Comparison of ENCODE assay signal across 10 cellular contexts in genomic region chr20:41366546-41367392, GRCh38. TPM values are rescaled to one million over a fixed set of nuclear protein-coding genes. Genes with fewer than 3 reads are reported as not detected.
DNase-seq lines count a peak whose midpoint lies in the region; ATAC-seq and TF ChIP-seq lines count a peak whose summit lies in the region.
"Had no signal": no experiment of that assay in that cellular context is flagged by ENCODE, and none has a peak within 500 bp of the region (broad histone marks: within the 10 kb centered on the region; RNA-seq: fewer than 3 reads in every experiment).

Gene EMILIN3 (minus strand): TSS chr20:41366818. CDS start chr20:41366634, 184 bp downstream.

- H3K27me3 ChIP-seq in NT2/D1 (ENCODE audit: insufficient read depth, insufficient read length) (peaks cover 52% of the 10 kb centered on the region), heart right ventricle (peaks cover 0 to 47% (median 27%) of the 10 kb centered on the region in 7 donors)

- H3K9me3 ChIP-seq in NT2/D1 (ENCODE audit: insufficient read depth, low read length), result peaks cover 16% of the 10 kb centered on the region; the same call in 1 of the 2 replicates
- peaks cover 0 to 8% (median 0%) of the 10 kb centered on the region in 11 donors for H3K9me3 ChIP-seq in heart right ventricle

- intact Hi-C loops in heart right ventricle (cut with DNase I), result no loop called here

- 7 to 11% methylated on average over 50 to 93 of the region's 93 CpGs for WGBS in heart right ventricle, 2 donors

- H3K4me3 ChIP-seq in NT2/D1 (ENCODE audit: insufficient read length, low read depth) (peak within 1 kb of the TSS; percentile 53), heart right ventricle (peak within 1 kb of the TSS; percentile 29 to 60 (median 47)), skeletal muscle cell (ENCODE audit: low read depth, low read length) (peak within 1 kb of the TSS; percentile 36)

- DNase-seq in NCI-H1436 (lab: John Stamatoyannopoulos, UW) (peak; percentile 2), NCI-H1436 treated with DMSO at 0.1 percent for 48 hours (lab: John Stamatoyannopoulos, UW) (no peak), NT2/D1 (ENCODE audit: low read depth, low spot score) (peak; percentile 23), heart right ventricle (no peak), skeletal muscle cell (ENCODE audit: low read depth) (no peak), NCI-H226 (no peak), activated gamma-delta T cell (lab: John Stamatoyannopoulos, UW) (no peak)
- DNase-seq: dermis blood vessel endothelial cell, nucleus accumbens had no signal

- TF ChIP-seq CTCF in heart right ventricle (IDR thresholded peaks at IDR 0.05), result no peak

- ATAC-seq in heart right ventricle, result peak in 4 of 8 donors; percentile 10 to 46 (median 28)
- ATAC-seq in HG03097 (IDR thresholded peaks at IDR 0.05; ENCODE audit: low FRiP score, unreplicated experiment), result no peak

- peak within 1 kb of the TSS in 4 of 10 donors; percentile 57 to 76 (median 63) for H3K27ac ChIP-seq in heart right ventricle

- H3K4me1 ChIP-seq in NT2/D1 (ENCODE audit: insufficient read depth, insufficient read length) (peaks cover 15% of the 10 kb centered on the region), heart right ventricle (peaks cover 4 to 24% (median 13%) of the 10 kb centered on the region in 9 donors)

- H3K9ac ChIP-seq in NT2/D1 (ENCODE audit: insufficient read length, low read depth), result peak within 1 kb of the TSS; percentile 77

- peaks cover 18% of the 10 kb centered on the region for H3K36me3 ChIP-seq in NT2/D1 (ENCODE audit: insufficient read depth, insufficient read length, low read length)
- H3K36me3 ChIP-seq in heart right ventricle, result no peaks in the 10 kb centered on the region

RNA-seq across cellular contexts. Expression of gene EMILIN3, which starts in this region (rescaled TPM):
- total RNA-seq in heart right ventricle, result 1 to 10 TPM in 8 of 10 donors, under 1 TPM in 2; 0.20 to 5.3 (median 2.8) TPM
- polyA plus RNA-seq in heart right ventricle, result 1 to 10 TPM; 2.1 to 6.4 TPM

Comparison
In these comparisons a context has a peak if more than half of its experiments do, and no peak if none do; other contexts are left out.
1. DNase-seq: peak in NCI-H1436 (single experiment) and NT2/D1 (single experiment); none in NCI-H1436 treated with DMSO at 0.1 percent for 48 hours (single experiment), heart right ventricle (0 of 2), skeletal muscle cell (single experiment), NCI-H226 (single experiment) and activated gamma-delta T cell (single experiment).
2. Peak in every context shown above with its lines, with median percentiles within 50 percentile points of each other: H3K4me3 ChIP-seq.